In the genomic region with DNA sequence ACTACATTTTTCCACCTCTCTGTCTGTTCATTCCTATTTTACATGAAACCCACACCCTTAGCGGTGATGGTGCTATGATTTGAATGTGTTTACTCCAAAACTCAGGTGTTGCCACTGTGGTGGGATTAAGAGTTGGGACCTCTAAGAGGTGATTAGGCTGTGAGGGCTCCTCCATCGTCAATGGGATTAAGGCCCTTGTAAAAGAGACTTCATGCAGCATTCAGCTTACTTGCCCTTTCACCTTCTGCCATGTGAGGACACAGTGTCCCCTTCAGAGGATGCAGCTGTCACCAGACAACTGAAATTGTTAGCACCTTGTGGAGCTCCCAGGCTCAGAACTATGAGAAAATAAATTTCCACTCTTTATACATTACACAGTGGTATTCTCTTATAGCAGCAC, we compare ENCODE assay signal across 19 cellular contexts.
"Had no signal": no experiment of that assay in that cellular context is flagged by ENCODE, and none has a peak within 500 bp of the region (broad histone marks: within the 10 kb centered on the region; RNA-seq: fewer than 3 reads in every experiment).

No MANE protein-coding gene starts in this region.

- H3K9me3 ChIP-seq: MG63, SK-N-SH had no signal

- H3K4me1 Mint-ChIP-seq: T-cell had no signal

- H3K4me3 ChIP-seq: MG63 had no signal

- H3K4me2 ChIP-seq: SK-N-SH had no signal

- H3K27ac Mint-ChIP-seq: T-cell had no signal

- H3K36me3 Mint-ChIP-seq: T-cell had no signal

- H3K27ac ChIP-seq: HL-60, RWPE1 had no signal

- H3K27me3 ChIP-seq: MG63 had no signal

- H3K36me3 ChIP-seq: MG63 had no signal

- H3K9ac ChIP-seq: SK-N-SH had no signal

- DNase-seq: KBM-7, MG63, NCI-H1092, NCI-H1105 treated with DMSO at 0.1 percent for 48 hours, NCI-H1417 treated with DMSO at 0.1 percent for 48 hours, NCI-H146, NCI-H1694 treated with DMSO at 0.1 percent for 48 hours, NCI-H1930, NCI-H2081, NCI-H2107, NCI-H2227 treated with DMSO at 0.1 percent for 48 hours, NCI-H526, PC-3, SHP77, SK-N-SH, SW 1271, T-cell had no signal

- H3K4me3 Mint-ChIP-seq: T-cell had no signal

- H3K9me3 Mint-ChIP-seq: T-cell had no signal
